ENCODE assay signal across 8 cellular contexts in the genomic region with DNA sequence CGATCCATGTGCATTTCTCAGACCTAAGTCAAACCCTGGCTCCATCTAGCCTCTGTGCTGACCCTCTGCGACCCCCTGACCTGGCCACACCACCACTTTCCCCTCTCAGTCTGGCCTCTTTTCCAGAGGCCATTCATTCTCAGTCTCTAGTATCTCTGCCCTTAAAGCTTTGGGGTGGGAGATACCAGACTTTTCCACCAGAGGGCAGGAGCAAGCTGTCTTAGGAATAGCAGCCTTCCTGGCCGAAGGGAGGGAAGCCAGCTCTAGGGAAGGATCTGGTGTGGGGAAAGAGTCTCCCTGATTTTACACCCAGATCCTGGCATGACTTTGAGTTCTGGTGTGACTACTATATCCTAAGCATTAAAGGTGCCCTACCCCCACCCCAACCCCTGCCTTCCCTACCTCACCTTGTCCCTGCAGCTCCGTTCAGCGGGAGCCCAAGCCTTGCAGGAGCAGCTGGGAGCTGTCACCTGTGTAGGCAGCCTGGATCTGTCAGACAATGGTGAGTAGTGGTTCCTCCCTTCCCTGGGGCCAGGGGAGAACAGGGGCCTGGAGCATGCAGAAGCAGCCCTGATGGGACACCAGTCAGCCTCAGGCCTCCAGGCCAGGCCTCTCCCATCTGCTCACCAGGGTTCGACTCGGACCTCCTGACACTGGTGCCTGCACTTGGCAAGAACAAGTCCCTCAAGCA. TPM values are rescaled to one million over a fixed set of nuclear protein-coding genes. Genes with fewer than 3 reads are reported as not detected.
DNase-seq lines count a peak whose midpoint lies in the region; ATAC-seq and TF ChIP-seq lines count a peak whose summit lies in the region.

No MANE protein-coding gene starts in this region.

- ATAC-seq in HG03460 (IDR thresholded peaks at IDR 0.05; ENCODE audit: unreplicated experiment) (peak; percentile 48), heart left ventricle (peak; percentile 71 to 91 (median 78)), GM18517 (IDR thresholded peaks at IDR 0.05; ENCODE audit: unreplicated experiment) (no peak)

- no peak overlapping the region for H3K4me3 ChIP-seq in AG04449 (ENCODE audit: low read depth, low read length)
- H3K4me3 ChIP-seq in heart left ventricle: no peak overlapping the region

- peaks cover 0 to 6% (median 0%) of the 10 kb centered on the region in 9 donors for H3K27me3 ChIP-seq in heart left ventricle

- no peaks in the 10 kb centered on the region for H3K36me3 ChIP-seq in heart left ventricle

- DNase-seq in AG04449 (ENCODE audit: low read depth, low spot score): peak; percentile 16
- peak; percentile 9 for DNase-seq in GF-D8 (lab: John Stamatoyannopoulos, UW)
- DNase-seq in NOMO-1 treated with dmso at 0.1 percent for 144 hours (lab: John Stamatoyannopoulos, UW; ENCODE audit: unreplicated experiment): peak; percentile 24
- peak in 34 of 56 donors; percentile 10 to 91 (median 42) for DNase-seq in amygdala (lab: John Stamatoyannopoulos, UW)
- peak in 3 of 5 donors; percentile 31 to 81 (median 65) for DNase-seq in heart left ventricle
- peak; percentile 24 for DNase-seq in pulmonary artery endothelial cell (ENCODE audit: low read depth, low spot score)

- 44 to 60% (median 54%) methylated on average over 7 of the region's 7 CpGs for WGBS in heart left ventricle, 4 donors

- H3K27ac ChIP-seq in heart left ventricle: no peak overlapping the region

- intact Hi-C loops in heart left ventricle (cut with DNase I): loop anchor here (1.0 to 5.0 kb wide), 8 partner anchors 32 to 239 kb away; a partner anchor contains a TSS

- H3K4me1 ChIP-seq in heart left ventricle: peaks cover 0 to 2% (median 0%) of the 10 kb centered on the region in 12 donors

- CTCF ChIA-PET in AG04449 (lab: Yijun Ruan, JAX): interaction anchor here (0.6 to 14.5 kb wide), 41 partner anchors 8 to 272 kb away, joined by 3 to 536 read pairs (median 4); a partner anchor contains a TSS

- TF ChIP-seq CTCF in AG04449 (IDR thresholded peaks at IDR 0.05; ENCODE audit: insufficient read depth, low read length, missing control alignments) (peak; percentile 82), heart left ventricle (IDR thresholded peaks at IDR 0.05) (peak; percentile 29 to 94 (median 75))

- H3K9me3 ChIP-seq in heart left ventricle: no peaks in the 10 kb centered on the region

- POLR2A ChIA-PET in AG04449 (lab: Yijun Ruan, JAX): interaction anchor here (1.0 to 1.8 kb wide), 6 partner anchors 32 to 157 kb away, joined by 3 to 20 read pairs (median 8); a partner anchor contains a TSS

- TF ChIP-seq POLR2A in heart left ventricle (IDR thresholded peaks at IDR 0.05): no peak

RNA-seq across cellular contexts. Expression of a gene that starts 6.6 kb away (rescaled TPM):
- total RNA-seq in heart left ventricle (under 1 TPM in 6 of 9 donors, not detected in 3; 0.05 to 0.38 (median 0.17) TPM), pulmonary artery endothelial cell (under 0.01 and 0.04 TPM in 2 replicates)
- under 1 TPM; 0.08 to 0.15 TPM for polyA plus RNA-seq in heart left ventricle

RNA-seq across cellular contexts. Expression of a gene that starts 13.0 kb away (rescaled TPM):
- under 1 TPM in 3 of 9 donors, not detected in 6; 0.23 to 0.52 (median 0.25) TPM for total RNA-seq in heart left ventricle
- not detected for polyA plus RNA-seq in heart left ventricle
- total RNA-seq in pulmonary artery endothelial cell: not detected in 2 replicates

RNA-seq across cellular contexts. Expression of a gene that starts 35.7 kb away (rescaled TPM):
- total RNA-seq in heart left ventricle (10 to 100 TPM in 2 of 9 donors, 1 to 10 TPM in 7; 2.1 to 14.6 (median 3.9) TPM), pulmonary artery endothelial cell (9.8 and 18.5 TPM in 2 replicates)
- polyA plus RNA-seq in heart left ventricle: 1 to 10 TPM; 1.5 to 5.4 TPM

RNA-seq across cellular contexts. Expression of a gene that starts 56.2 kb away (rescaled TPM):
- total RNA-seq in heart left ventricle (100 to 1,000 TPM in 2 of 9 donors, 10 to 100 TPM in 7; 55.1 to 117 (median 75.0) TPM), pulmonary artery endothelial cell (50.1 and 61.2 TPM in 2 replicates)
- 100 to 1,000 TPM in 1 of 2 donors, 10 to 100 TPM in 1; 25.3 to 111 TPM for polyA plus RNA-seq in heart left ventricle

RNA-seq across cellular contexts. Expression of a gene that starts 56.3 kb away (rescaled TPM):
- total RNA-seq in heart left ventricle: 1 to 10 TPM; 1.3 to 2.9 (median 2.1) TPM
- 1 to 10 TPM; 2.1 to 3.0 TPM for polyA plus RNA-seq in heart left ventricle
- 0.33 and 0.56 TPM in 2 replicates for total RNA-seq in pulmonary artery endothelial cell

Comparison
In these comparisons a context has a peak if more than half of its experiments do, and no peak if none do; other contexts are left out.
1. DNase-seq: peak in every context shown above with its lines; median percentile 65 in heart left ventricle; 42 in amygdala; 24 in NOMO-1 treated with dmso at 0.1 percent for 144 hours; 24 in pulmonary artery endothelial cell; 16 in AG04449; 9 in GF-D8.